Comparison of ENCODE assay signal across 1 cellular context in the genomic region with DNA sequence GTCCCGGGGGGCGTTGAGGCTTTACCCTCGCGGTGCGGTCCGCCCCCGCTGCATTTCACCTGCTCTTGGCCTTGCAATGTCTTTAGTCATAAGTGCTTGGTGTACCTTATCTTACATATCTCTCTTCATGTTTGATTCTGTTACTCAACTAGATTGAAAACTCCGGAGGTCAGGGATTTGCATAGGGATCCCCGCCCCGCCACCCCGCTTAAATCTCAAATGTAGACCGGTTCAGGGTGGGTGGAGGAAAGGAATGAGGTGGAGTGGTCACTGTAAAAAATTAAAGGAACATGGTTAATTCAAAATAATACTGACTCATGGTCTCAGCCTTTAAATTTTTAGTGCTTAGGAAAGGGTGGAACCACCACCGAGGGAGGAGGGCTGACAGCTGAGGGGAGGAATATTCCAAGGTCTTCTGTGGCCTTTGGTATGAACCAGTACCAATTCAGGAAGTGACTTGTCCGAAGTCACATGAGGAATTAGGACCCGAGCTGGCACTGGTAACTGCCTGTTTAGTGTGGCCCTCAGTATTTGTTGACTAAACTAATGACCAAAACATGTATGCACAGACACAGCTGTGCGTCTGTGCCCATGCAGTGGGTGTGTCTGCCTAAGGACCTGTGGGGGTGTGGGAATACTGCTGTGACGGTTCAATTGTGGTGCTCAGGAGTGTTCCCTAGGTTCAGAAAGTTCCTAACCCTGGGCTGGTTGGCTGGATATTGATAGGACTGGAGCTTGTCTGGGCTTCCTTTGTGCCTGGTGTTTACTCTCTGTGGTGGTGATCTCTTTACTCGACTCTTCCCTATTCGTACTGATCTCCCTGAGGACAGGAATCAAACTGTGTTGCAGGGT.
TF ChIP-seq lines count a peak whose summit lies in the region.

No MANE protein-coding gene starts in this region.

TF ChIP-seq in GM12878, 131 proteins besides CTCF, POLR2A, EP300 and RAD21 (continued from another document and continues in another):
- TF ChIP-seq, protein P1, sequence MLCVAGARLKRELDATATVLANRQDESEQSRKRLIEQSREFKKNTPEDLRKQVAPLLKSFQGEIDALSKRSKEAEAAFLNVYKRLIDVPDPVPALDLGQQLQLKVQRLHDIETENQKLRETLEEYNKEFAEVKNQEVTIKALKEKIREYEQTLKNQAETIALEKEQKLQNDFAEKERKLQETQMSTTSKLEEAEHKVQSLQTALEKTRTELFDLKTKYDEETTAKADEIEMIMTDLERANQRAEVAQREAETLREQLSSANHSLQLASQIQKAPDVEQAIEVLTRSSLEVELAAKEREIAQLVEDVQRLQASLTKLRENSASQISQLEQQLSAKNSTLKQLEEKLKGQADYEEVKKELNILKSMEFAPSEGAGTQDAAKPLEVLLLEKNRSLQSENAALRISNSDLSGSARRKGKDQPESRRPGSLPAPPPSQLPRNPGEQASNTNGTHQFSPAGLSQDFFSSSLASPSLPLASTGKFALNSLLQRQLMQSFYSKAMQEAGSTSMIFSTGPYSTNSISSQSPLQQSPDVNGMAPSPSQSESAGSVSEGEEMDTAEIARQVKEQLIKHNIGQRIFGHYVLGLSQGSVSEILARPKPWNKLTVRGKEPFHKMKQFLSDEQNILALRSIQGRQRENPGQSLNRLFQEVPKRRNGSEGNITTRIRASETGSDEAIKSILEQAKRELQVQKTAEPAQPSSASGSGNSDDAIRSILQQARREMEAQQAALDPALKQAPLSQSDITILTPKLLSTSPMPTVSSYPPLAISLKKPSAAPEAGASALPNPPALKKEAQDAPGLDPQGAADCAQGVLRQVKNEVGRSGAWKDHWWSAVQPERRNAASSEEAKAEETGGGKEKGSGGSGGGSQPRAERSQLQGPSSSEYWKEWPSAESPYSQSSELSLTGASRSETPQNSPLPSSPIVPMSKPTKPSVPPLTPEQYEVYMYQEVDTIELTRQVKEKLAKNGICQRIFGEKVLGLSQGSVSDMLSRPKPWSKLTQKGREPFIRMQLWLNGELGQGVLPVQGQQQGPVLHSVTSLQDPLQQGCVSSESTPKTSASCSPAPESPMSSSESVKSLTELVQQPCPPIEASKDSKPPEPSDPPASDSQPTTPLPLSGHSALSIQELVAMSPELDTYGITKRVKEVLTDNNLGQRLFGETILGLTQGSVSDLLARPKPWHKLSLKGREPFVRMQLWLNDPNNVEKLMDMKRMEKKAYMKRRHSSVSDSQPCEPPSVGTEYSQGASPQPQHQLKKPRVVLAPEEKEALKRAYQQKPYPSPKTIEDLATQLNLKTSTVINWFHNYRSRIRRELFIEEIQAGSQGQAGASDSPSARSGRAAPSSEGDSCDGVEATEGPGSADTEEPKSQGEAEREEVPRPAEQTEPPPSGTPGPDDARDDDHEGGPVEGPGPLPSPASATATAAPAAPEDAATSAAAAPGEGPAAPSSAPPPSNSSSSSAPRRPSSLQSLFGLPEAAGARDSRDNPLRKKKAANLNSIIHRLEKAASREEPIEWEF (IDR thresholded peaks at IDR 0.05; ENCODE audit: insufficient replicate concordance, low read depth, low read length) = peak; percentile 31
- peak; percentile 74 for TF ChIP-seq FOXK2 (IDR thresholded peaks at IDR 0.05)
- peak; percentile 30; the same call in 1 of the 2 replicates for TF ChIP-seq POLR2AphosphoS5 (IDR thresholded peaks at IDR 0.05; ENCODE audit: low read length)
- TF ChIP-seq SIN3A (IDR thresholded peaks at IDR 0.05; ENCODE audit: low read depth, low read length) = peak; percentile 76; the same call in 1 of the 2 replicates
- TF ChIP-seq PAX8 (IDR thresholded peaks at IDR 0.05) = no peak
- peak; percentile 84 for TF ChIP-seq RAD51 (IDR thresholded peaks at IDR 0.05)
- 0 out of 2 replicates have a peak, but pooled peaks have one; percentile 59 for TF ChIP-seq CHD1 (IDR thresholded peaks at IDR 0.05; ENCODE audit: low read depth, low read length)
- TF ChIP-seq FOS (IDR thresholded peaks at IDR 0.05; ENCODE audit: borderline replicate concordance, extremely low read depth, insufficient read length) = no peak
- no peak for TF ChIP-seq NRF1 (conservative IDR thresholded peaks at IDR 0.05; ENCODE audit: low read depth, low read length)
- TF ChIP-seq STAT3 (IDR thresholded peaks at IDR 0.05; ENCODE audit: low read depth, low read length) = 0 out of 2 replicates have a peak, but pooled peaks have one; percentile 17
- no peak for TF ChIP-seq KLF5 (IDR thresholded peaks at IDR 0.05; ENCODE audit: partially characterized antibody)
- no peak for TF ChIP-seq TCF3 (IDR thresholded peaks at IDR 0.05; ENCODE audit: borderline replicate concordance, insufficient read depth, low read depth, low read length)
- TF ChIP-seq GABPA (IDR thresholded peaks at IDR 0.05; ENCODE audit: low read depth) = no peak
- no peak for TF ChIP-seq RB1 (IDR thresholded peaks at IDR 0.05; ENCODE audit: borderline replicate concordance)
- TF ChIP-seq, protein P2, sequence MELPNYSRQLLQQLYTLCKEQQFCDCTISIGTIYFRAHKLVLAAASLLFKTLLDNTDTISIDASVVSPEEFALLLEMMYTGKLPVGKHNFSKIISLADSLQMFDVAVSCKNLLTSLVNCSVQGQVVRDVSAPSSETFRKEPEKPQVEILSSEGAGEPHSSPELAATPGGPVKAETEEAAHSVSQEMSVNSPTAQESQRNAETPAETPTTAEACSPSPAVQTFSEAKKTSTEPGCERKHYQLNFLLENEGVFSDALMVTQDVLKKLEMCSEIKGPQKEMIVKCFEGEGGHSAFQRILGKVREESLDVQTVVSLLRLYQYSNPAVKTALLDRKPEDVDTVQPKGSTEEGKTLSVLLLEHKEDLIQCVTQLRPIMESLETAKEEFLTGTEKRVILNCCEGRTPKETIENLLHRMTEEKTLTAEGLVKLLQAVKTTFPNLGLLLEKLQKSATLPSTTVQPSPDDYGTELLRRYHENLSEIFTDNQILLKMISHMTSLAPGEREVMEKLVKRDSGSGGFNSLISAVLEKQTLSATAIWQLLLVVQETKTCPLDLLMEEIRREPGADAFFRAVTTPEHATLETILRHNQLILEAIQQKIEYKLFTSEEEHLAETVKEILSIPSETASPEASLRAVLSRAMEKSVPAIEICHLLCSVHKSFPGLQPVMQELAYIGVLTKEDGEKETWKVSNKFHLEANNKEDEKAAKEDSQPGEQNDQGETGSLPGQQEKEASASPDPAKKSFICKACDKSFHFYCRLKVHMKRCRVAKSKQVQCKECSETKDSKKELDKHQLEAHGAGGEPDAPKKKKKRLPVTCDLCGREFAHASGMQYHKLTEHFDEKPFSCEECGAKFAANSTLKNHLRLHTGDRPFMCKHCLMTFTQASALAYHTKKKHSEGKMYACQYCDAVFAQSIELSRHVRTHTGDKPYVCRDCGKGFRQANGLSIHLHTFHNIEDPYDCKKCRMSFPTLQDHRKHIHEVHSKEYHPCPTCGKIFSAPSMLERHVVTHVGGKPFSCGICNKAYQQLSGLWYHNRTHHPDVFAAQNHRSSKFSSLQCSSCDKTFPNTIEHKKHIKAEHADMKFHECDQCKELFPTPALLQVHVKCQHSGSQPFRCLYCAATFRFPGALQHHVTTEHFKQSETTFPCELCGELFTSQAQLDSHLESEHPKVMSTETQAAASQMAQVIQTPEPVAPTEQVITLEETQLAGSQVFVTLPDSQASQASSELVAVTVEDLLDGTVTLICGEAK (IDR thresholded peaks at IDR 0.05; ENCODE audit: borderline replicate concordance) = no peak
- TF ChIP-seq BHLHE40 (IDR thresholded peaks at IDR 0.05; ENCODE audit: borderline replicate concordance in 1 of 2, low read depth in 2 of 2, low read length in 1 of 2) = peak; percentile 51 to 71; a peak in 3 of 4 replicates
- peak; percentile 67; the same call in 1 of the 2 replicates for TF ChIP-seq ZSCAN29 (IDR thresholded peaks at IDR 0.05)
- TF ChIP-seq POU2F2 (IDR thresholded peaks at IDR 0.05; ENCODE audit: borderline replicate concordance, low read depth, low read length) = peak; percentile 72; the same call in 1 of the 3 replicates
- TF ChIP-seq, protein P3, sequence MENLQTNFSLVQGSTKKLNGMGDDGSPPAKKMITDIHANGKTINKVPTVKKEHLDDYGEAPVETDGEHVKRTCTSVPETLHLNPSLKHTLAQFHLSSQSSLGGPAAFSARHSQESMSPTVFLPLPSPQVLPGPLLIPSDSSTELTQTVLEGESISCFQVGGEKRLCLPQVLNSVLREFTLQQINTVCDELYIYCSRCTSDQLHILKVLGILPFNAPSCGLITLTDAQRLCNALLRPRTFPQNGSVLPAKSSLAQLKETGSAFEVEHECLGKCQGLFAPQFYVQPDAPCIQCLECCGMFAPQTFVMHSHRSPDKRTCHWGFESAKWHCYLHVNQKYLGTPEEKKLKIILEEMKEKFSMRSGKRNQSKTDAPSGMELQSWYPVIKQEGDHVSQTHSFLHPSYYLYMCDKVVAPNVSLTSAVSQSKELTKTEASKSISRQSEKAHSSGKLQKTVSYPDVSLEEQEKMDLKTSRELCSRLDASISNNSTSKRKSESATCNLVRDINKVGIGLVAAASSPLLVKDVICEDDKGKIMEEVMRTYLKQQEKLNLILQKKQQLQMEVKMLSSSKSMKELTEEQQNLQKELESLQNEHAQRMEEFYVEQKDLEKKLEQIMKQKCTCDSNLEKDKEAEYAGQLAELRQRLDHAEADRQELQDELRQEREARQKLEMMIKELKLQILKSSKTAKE (IDR thresholded peaks at IDR 0.05; ENCODE audit: low read depth, poor library complexity, severe bottlenecking) = peak; percentile 63
- TF ChIP-seq, protein P4, sequence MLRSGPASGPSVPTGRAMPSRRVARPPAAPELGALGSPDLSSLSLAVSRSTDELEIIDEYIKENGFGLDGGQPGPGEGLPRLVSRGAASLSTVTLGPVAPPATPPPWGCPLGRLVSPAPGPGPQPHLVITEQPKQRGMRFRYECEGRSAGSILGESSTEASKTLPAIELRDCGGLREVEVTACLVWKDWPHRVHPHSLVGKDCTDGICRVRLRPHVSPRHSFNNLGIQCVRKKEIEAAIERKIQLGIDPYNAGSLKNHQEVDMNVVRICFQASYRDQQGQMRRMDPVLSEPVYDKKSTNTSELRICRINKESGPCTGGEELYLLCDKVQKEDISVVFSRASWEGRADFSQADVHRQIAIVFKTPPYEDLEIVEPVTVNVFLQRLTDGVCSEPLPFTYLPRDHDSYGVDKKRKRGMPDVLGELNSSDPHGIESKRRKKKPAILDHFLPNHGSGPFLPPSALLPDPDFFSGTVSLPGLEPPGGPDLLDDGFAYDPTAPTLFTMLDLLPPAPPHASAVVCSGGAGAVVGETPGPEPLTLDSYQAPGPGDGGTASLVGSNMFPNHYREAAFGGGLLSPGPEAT (IDR thresholded peaks at IDR 0.05; ENCODE audit: low read depth) = peak; percentile 51
- TF ChIP-seq, protein P5, sequence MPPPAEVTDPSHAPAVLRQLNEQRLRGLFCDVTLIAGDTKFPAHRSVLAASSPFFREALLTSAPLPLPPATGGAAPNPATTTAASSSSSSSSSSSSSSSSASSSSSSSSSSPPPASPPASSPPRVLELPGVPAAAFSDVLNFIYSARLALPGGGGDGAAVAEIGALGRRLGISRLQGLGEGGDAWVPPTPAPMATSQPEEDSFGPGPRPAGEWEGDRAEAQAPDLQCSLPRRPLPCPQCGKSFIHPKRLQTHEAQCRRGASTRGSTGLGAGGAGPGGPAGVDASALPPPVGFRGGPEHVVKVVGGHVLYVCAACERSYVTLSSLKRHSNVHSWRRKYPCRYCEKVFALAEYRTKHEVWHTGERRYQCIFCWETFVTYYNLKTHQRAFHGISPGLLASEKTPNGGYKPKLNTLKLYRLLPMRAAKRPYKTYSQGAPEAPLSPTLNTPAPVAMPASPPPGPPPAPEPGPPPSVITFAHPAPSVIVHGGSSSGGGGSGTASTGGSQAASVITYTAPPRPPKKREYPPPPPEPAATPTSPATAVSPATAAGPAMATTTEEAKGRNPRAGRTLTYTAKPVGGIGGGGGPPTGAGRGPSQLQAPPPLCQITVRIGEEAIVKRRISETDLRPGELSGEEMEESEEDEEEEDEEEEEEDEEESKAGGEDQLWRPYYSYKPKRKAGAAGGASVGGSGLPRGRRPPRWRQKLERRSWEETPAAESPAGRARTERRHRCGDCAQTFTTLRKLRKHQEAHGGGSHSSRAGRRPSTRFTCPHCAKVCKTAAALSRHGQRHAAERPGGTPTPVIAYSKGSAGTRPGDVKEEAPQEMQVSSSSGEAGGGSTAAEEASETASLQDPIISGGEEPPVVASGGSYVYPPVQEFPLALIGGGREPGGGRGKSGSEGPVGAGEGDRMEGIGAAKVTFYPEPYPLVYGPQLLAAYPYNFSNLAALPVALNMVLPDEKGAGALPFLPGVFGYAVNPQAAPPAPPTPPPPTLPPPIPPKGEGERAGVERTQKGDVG (CRISPR knock-in tag; IDR thresholded peaks at IDR 0.05) = no peak
- TF ChIP-seq, protein P6, sequence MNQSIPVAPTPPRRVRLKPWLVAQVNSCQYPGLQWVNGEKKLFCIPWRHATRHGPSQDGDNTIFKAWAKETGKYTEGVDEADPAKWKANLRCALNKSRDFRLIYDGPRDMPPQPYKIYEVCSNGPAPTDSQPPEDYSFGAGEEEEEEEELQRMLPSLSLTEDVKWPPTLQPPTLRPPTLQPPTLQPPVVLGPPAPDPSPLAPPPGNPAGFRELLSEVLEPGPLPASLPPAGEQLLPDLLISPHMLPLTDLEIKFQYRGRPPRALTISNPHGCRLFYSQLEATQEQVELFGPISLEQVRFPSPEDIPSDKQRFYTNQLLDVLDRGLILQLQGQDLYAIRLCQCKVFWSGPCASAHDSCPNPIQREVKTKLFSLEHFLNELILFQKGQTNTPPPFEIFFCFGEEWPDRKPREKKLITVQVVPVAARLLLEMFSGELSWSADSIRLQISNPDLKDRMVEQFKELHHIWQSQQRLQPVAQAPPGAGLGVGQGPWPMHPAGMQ (IDR thresholded peaks at IDR 0.05; ENCODE audit: borderline replicate concordance) = no peak
- TF ChIP-seq, protein P7, sequence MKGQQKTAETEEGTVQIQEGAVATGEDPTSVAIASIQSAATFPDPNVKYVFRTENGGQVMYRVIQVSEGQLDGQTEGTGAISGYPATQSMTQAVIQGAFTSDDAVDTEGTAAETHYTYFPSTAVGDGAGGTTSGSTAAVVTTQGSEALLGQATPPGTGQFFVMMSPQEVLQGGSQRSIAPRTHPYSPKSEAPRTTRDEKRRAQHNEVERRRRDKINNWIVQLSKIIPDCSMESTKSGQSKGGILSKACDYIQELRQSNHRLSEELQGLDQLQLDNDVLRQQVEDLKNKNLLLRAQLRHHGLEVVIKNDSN (IDR thresholded peaks at IDR 0.05; ENCODE audit: borderline replicate concordance, extremely low read length, insufficient read depth, low read depth, low read length) = peak; percentile 57
- TF ChIP-seq IKZF2 (IDR thresholded peaks at IDR 0.05) = peak; percentile 11 to 27; a peak in 1 of 4 replicates
- TF ChIP-seq SMAD1 (IDR thresholded peaks at IDR 0.05; ENCODE audit: low read depth, partially characterized antibody) = no peak
- no peak for TF ChIP-seq ESRRA (IDR thresholded peaks at IDR 0.05; ENCODE audit: low read length)
- TF ChIP-seq CHD4 (IDR thresholded peaks at IDR 0.05) = no peak
- no peak for TF ChIP-seq RELA (IDR thresholded peaks at IDR 0.05; ENCODE audit: borderline replicate concordance, partially characterized antibody)
- TF ChIP-seq SPI1 (IDR thresholded peaks at IDR 0.05; ENCODE audit: borderline replicate concordance, insufficient read depth, low read depth, low read length) = peak; percentile 66; the same call in 1 of the 2 replicates
- TF ChIP-seq EGR1 (IDR thresholded peaks at IDR 0.05; ENCODE audit: borderline replicate concordance in 1 of 2, low read depth in 2 of 2, low read length in 2 of 2) = peak in 1 of 2 experiments; percentile 61; a peak in 1 of 3 replicates
- TF ChIP-seq MEF2A (IDR thresholded peaks at IDR 0.05; ENCODE audit: insufficient read depth, low read depth, low read length) = no peak
- TF ChIP-seq MTA2 (IDR thresholded peaks at IDR 0.05; ENCODE audit: low read depth) = peak; percentile 13; the same call in 1 of the 2 replicates
